11 cellular contexts compared by ENCODE assay signal in the genomic region with DNA sequence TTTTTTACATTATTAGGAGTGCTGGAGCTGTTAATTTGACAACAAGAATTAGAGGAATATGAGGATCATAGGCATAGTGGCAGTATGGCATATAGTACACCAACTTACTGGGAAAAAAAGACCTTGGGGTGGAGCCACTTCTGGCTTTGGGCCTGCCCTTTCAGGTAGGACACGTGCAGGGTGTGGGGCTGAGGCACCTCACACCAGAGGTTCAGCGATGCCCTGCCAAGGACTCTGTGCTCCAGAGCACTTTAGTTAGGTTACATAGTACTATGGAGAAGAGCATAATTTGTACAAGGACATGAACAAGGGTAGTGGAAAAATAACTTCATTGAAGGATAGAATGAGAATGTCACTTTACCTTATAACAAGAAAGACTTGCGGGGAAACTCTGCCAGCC. TPM values are rescaled to one million over a fixed set of nuclear protein-coding genes. Genes with fewer than 3 reads are reported as not detected.
DNase-seq lines count a peak whose midpoint lies in the region; ATAC-seq and TF ChIP-seq lines count a peak whose summit lies in the region.
"Had no signal": no experiment of that assay in that cellular context is flagged by ENCODE, and none has a peak within 500 bp of the region (broad histone marks: within the 10 kb centered on the region; RNA-seq: fewer than 3 reads in every experiment).

No MANE protein-coding gene starts in this region.

- 0 out of 2 replicates have a peak, but pooled peaks cover 6% of the 10 kb centered on the region for H3F3A ChIP-seq in GM23338 (replicated peaks; ENCODE audit: low read depth)

- H3K9ac ChIP-seq in mesenchymal stem cell (ENCODE audit: low read length): no peak overlapping the region

- H3K27me3 Mint-ChIP-seq in CD4-positive, alpha-beta T cell: no peaks in the 10 kb centered on the region
- H3K27me3 Mint-ChIP-seq in GM23338 (ENCODE audit: insufficient read depth, low read depth, poor library complexity): peaks cover 1% of the 10 kb centered on the region
- no peaks in the 10 kb centered on the region for H3K27me3 Mint-ChIP-seq in activated CD8-positive, alpha-beta T cell treated with anti-CD3 and anti-CD28 coated beads, Interleukin-2, amount 10 ng/mL, durations not matched to agents 7 days and 5 days (ENCODE audit: low read depth)

- H3K4me1 ChIP-seq in GM23338 (ENCODE audit: insufficient read depth) (no peaks in the 10 kb centered on the region), mesenchymal stem cell (ENCODE audit: control insufficient read depth, insufficient read depth, low read depth, low read length) (no peaks in the 10 kb centered on the region)
- H3K4me1 ChIP-seq: SJSA1 had no signal

- POLR2A ChIA-PET in CD4-positive, alpha-beta T cell (lab: Charles Lee): interaction anchor here (1.0 kb wide), 1 partner anchor 29 kb away, joined by 4 read pairs; the partner anchor contains the start of gene LY75
- POLR2A ChIA-PET in activated CD8-positive, alpha-beta T cell treated with anti-CD3 and anti-CD28 coated beads, Interleukin-2, amount 10 ng/mL, durations not matched to agents 7 days and 5 days (lab: Charles Lee): no interaction called here

- H3K23ac ChIP-seq in mesenchymal stem cell (ENCODE audit: low read length in 2 of 2): no peak overlapping the region

- H2AFZ ChIP-seq in GM23338 (no peak overlapping the region), mesenchymal stem cell (ENCODE audit: low read depth, low read length) (no peak overlapping the region)

- no peak overlapping the region for H3K18ac ChIP-seq in mesenchymal stem cell (ENCODE audit: low read depth in 1 of 2, low read length in 2 of 2)

- H4K91ac ChIP-seq in mesenchymal stem cell (ENCODE audit: low read length): peak overlapping the region; percentile 50

- no peaks in the 10 kb centered on the region for H3K9me3 ChIP-seq in CD4-positive, alpha-beta T cell (ENCODE audit: control insufficient read depth, low read length)
- H3K9me3 ChIP-seq in mesenchymal stem cell (ENCODE audit: control insufficient read depth, low read length): no peaks in the 10 kb centered on the region
- H3K9me3 ChIP-seq: SJSA1, thoracic aorta had no signal

- H4K8ac ChIP-seq in mesenchymal stem cell (ENCODE audit: low read length): no peak overlapping the region

- H3K27me3 ChIP-seq in CD4-positive, alpha-beta T cell (ENCODE audit: control insufficient read depth, insufficient read depth, low read length): no peaks in the 10 kb centered on the region
- H3K27me3 ChIP-seq in GM23338 (ENCODE audit: insufficient read depth) (no peaks in the 10 kb centered on the region), mesenchymal stem cell (ENCODE audit: control insufficient read depth in 1 of 2, insufficient read depth in 1 of 2, low read length in 2 of 2) (no peaks in the 10 kb centered on the region)
- H3K27me3 ChIP-seq: SJSA1 had no signal

- ATAC-seq in CD4-positive, alpha-beta T cell (ENCODE audit: poor library complexity): peak; percentile 65
- ATAC-seq in GM23338 (peak; percentile 61), HG03520 (IDR thresholded peaks at IDR 0.05; ENCODE audit: unreplicated experiment) (no peak)
- ATAC-seq in activated CD8-positive, alpha-beta T cell treated with anti-CD3 and anti-CD28 coated beads, Interleukin-2, amount 10 ng/mL, durations not matched to agents 7 days and 5 days: peak; percentile 46

- TF ChIP-seq CTCF in CD4-positive, alpha-beta T cell (IDR thresholded peaks at IDR 0.05): no peak
- TF ChIP-seq CTCF in GM23338 (conservative IDR thresholded peaks at IDR 0.05; ENCODE audit: low read depth in 2 of 2): no peak

- H3K36me3 Mint-ChIP-seq in CD4-positive, alpha-beta T cell (ENCODE audit: low read depth): peaks cover 87% of the 10 kb centered on the region
- H3K36me3 Mint-ChIP-seq in GM23338 (ENCODE audit: low read depth): no peaks in the 10 kb centered on the region
- H3K36me3 Mint-ChIP-seq in activated CD8-positive, alpha-beta T cell treated with anti-CD3 and anti-CD28 coated beads, Interleukin-2, amount 10 ng/mL, durations not matched to agents 7 days and 5 days (ENCODE audit: low read depth): peaks cover 48% of the 10 kb centered on the region

- no peak overlapping the region for H3K4me2 ChIP-seq in GM23338
- H3K4me2 ChIP-seq in mesenchymal stem cell (ENCODE audit: low read length, poor library complexity, severe bottlenecking): no peak overlapping the region

- H2BK5ac ChIP-seq in mesenchymal stem cell (ENCODE audit: low read depth, low read length, poor library complexity, severe bottlenecking): no peak overlapping the region

- no peak overlapping the region for H3K27ac Mint-ChIP-seq in CD4-positive, alpha-beta T cell
- H3K27ac Mint-ChIP-seq in GM23338: no peak overlapping the region
- no peak overlapping the region for H3K27ac Mint-ChIP-seq in activated CD8-positive, alpha-beta T cell treated with anti-CD3 and anti-CD28 coated beads, Interleukin-2, amount 10 ng/mL, durations not matched to agents 7 days and 5 days

- no peaks in the 10 kb centered on the region for H4K20me1 ChIP-seq in GM23338 (replicated peaks; ENCODE audit: insufficient read depth)

- intact Hi-C loops in CD4-positive, alpha-beta T cell (cut with DNase I, micrococcal nuclease): no loop called here

- no peaks in the 10 kb centered on the region for H3K36me3 ChIP-seq in GM23338 (ENCODE audit: insufficient read depth)
- no peaks in the 10 kb centered on the region for H3K36me3 ChIP-seq in mesenchymal stem cell (ENCODE audit: control insufficient read depth in 1 of 2, insufficient read depth in 2 of 2, low read depth in 1 of 2, low read length in 2 of 2)
- H3K36me3 ChIP-seq: SJSA1, thoracic aorta had no signal

- no peaks in the 10 kb centered on the region for H3K79me2 ChIP-seq in GM23338 (replicated peaks; ENCODE audit: insufficient read depth)

- H2BK120ac ChIP-seq in mesenchymal stem cell (ENCODE audit: low read depth, low read length): no peak overlapping the region

- H3K4ac ChIP-seq in mesenchymal stem cell (ENCODE audit: low read depth in 1 of 2, low read length in 2 of 2): no peak overlapping the region

- no peak overlapping the region for H2BK12ac ChIP-seq in mesenchymal stem cell (ENCODE audit: low read length in 2 of 2)

- no peak overlapping the region for H3K14ac ChIP-seq in mesenchymal stem cell (ENCODE audit: low read length in 2 of 2)

- H3K4me3 Mint-ChIP-seq in CD4-positive, alpha-beta T cell: no peak overlapping the region
- H3K4me3 Mint-ChIP-seq in GM23338: no peak overlapping the region
- H3K4me3 Mint-ChIP-seq in activated CD8-positive, alpha-beta T cell treated with anti-CD3 and anti-CD28 coated beads, Interleukin-2, amount 10 ng/mL, durations not matched to agents 7 days and 5 days: no peak overlapping the region

- no peak overlapping the region for H2BK15ac ChIP-seq in mesenchymal stem cell (ENCODE audit: low read depth, poor library complexity, severe bottlenecking)

- DNase-seq in CD4-positive, alpha-beta T cell: no peak
- DNase-seq in GM23338 (ENCODE audit: low spot score) (peak; percentile 20), mesenchymal stem cell (no peak), GM19240 (ENCODE audit: insufficient read length, low spot score) (no peak), substantia nigra (lab: John Stamatoyannopoulos, UW) (no peak)
- DNase-seq in activated CD8-positive, alpha-beta T cell treated with anti-CD3 and anti-CD28 coated beads, Interleukin-2, amount 10 ng/mL, durations not matched to agents 7 days and 5 days: peak; percentile 25
- DNase-seq: DND-41, islet precursor cell had no signal

- CTCF ChIA-PET in CD4-positive, alpha-beta T cell (lab: Charles Lee): no interaction called here
- CTCF ChIA-PET in activated CD8-positive, alpha-beta T cell treated with anti-CD3 and anti-CD28 coated beads, Interleukin-2, amount 10 ng/mL, durations not matched to agents 7 days and 5 days (lab: Charles Lee): interaction anchor here (1.1 kb wide), 1 partner anchor 47 kb away, joined by 4 read pairs; no protein-coding TSS in a partner anchor

- H3K4me3 ChIP-seq in GM23338 (no peak overlapping the region), mesenchymal stem cell (ENCODE audit: insufficient read depth in 1 of 2, low read depth in 1 of 2, low read length in 2 of 2) (no peak overlapping the region)
- H3K4me3 ChIP-seq: SJSA1, thoracic aorta had no signal

- WGBS in mesenchymal stem cell: 91% methylated on average over 3 of the region's 3 CpGs

- no peaks in the 10 kb centered on the region for H3K9me2 ChIP-seq in GM23338 (ENCODE audit: insufficient read depth)

- H3K27ac ChIP-seq in CD4-positive, alpha-beta T cell (ENCODE audit: low read depth, low read length): no peak overlapping the region
- H3K27ac ChIP-seq in GM23338 (ENCODE audit: low read depth) (no peak overlapping the region), mesenchymal stem cell (ENCODE audit: low read length, poor library complexity, severe bottlenecking) (no peak overlapping the region), substantia nigra (ENCODE audit: low read depth, low read length, poor library complexity, severe bottlenecking) (no peak overlapping the region)
- H3K27ac ChIP-seq: SJSA1, thoracic aorta had no signal

- H3K4me1 Mint-ChIP-seq in CD4-positive, alpha-beta T cell (ENCODE audit: low read depth): peaks cover 4% of the 10 kb centered on the region
- H3K4me1 Mint-ChIP-seq in GM23338: no peaks in the 10 kb centered on the region
- H3K4me1 Mint-ChIP-seq in activated CD8-positive, alpha-beta T cell treated with anti-CD3 and anti-CD28 coated beads, Interleukin-2, amount 10 ng/mL, durations not matched to agents 7 days and 5 days (ENCODE audit: low read depth): no peaks in the 10 kb centered on the region

- no peaks in the 10 kb centered on the region for H3K9me3 Mint-ChIP-seq in CD4-positive, alpha-beta T cell
- no peaks in the 10 kb centered on the region for H3K9me3 Mint-ChIP-seq in GM23338
- no peaks in the 10 kb centered on the region for H3K9me3 Mint-ChIP-seq in activated CD8-positive, alpha-beta T cell treated with anti-CD3 and anti-CD28 coated beads, Interleukin-2, amount 10 ng/mL, durations not matched to agents 7 days and 5 days (ENCODE audit: insufficient read depth)

- H2AK5ac ChIP-seq in mesenchymal stem cell (ENCODE audit: low read length, severe bottlenecking): no peak overlapping the region

- H3K79me1 ChIP-seq in mesenchymal stem cell (replicated peaks; ENCODE audit: low read length, poor library complexity, severe bottlenecking): no peaks in the 10 kb centered on the region

RNA-seq across cellular contexts. Expression of gene LY75, which starts 29.5 kb away (rescaled TPM):
- total RNA-seq in CD4-positive, alpha-beta T cell: 10 to 100 TPM; 22.5 to 23.7 TPM
- total RNA-seq in GM23338 (2014; rRNA removed; shearing (Covaris generic)): 9.6 and 11.3 TPM in 2 replicates
- polyA plus RNA-seq in GM23338 (2016; fragmentation: Nextera tagmentation; extraction: Ambion mirVana): 2.8 and 2.9 TPM in 2 replicates
- total RNA-seq in activated CD8-positive, alpha-beta T cell treated with anti-CD3 and anti-CD28 coated beads, Interleukin-2, amount 10 ng/mL, durations not matched to agents 7 days and 5 days: 10 to 100 TPM; 24.0 to 24.3 TPM
- 0.03 TPM for polyA plus RNA-seq in mesenchymal stem cell (2013, experiment 1 of 2)
- not detected for polyA plus RNA-seq in mesenchymal stem cell (2013, experiment 2 of 2)
- total RNA-seq: SJSA1 had no signal

Comparison
In these comparisons a context has a peak if more than half of its experiments do, and no peak if none do; other contexts are left out.
1. DNase-seq: peak in GM23338 (single experiment) and activated CD8-positive, alpha-beta T cell treated with anti-CD3 and anti-CD28 coated beads, Interleukin-2, amount 10 ng/mL, durations not matched to agents 7 days and 5 days (single experiment); none in CD4-positive, alpha-beta T cell (0 of 10), mesenchymal stem cell (single experiment), GM19240 (single experiment) and substantia nigra (0 of 49).